In genomic region chr20:3784863-3785239, GRCh38 we compare ENCODE assay signal across 2 cellular contexts.
TF ChIP-seq lines count a peak whose summit lies in the region.

No MANE protein-coding gene starts in this region.

TF ChIP-seq in GM23338, 12 proteins besides CTCF, POLR2A, EP300 and RAD21 (continued from another document):
- no peak for TF ChIP-seq ZNF462 (CRISPR knock-in tag; IDR thresholded peaks at IDR 0.05)
- no peak for TF ChIP-seq CREB1 (CRISPR knock-in tag; IDR thresholded peaks at IDR 0.05; ENCODE audit: low read depth)

TF ChIP-seq in WTC11, 78 proteins besides CTCF, POLR2A, EP300 and RAD21 (continued from another document):
- TF ChIP-seq E2F1 (CRISPR knock-in tag; IDR thresholded peaks at IDR 0.05) = no peak
- TF ChIP-seq, protein P1, sequence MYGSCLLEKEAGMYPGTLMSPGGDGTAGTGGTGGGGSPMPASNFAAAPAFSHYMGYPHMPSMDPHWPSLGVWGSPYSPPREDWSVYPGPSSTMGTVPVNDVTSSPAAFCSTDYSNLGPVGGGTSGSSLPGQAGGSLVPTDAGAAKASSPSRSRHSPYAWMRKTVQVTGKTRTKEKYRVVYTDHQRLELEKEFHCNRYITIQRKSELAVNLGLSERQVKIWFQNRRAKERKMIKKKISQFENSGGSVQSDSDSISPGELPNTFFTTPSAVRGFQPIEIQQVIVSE (CRISPR knock-in tag; IDR thresholded peaks at IDR 0.05; ENCODE audit: borderline replicate concordance) = no peak
- no peak for TF ChIP-seq FOXK1 (CRISPR knock-in tag; IDR thresholded peaks at IDR 0.05)
- TF ChIP-seq TEAD1 (CRISPR knock-in tag; IDR thresholded peaks at IDR 0.05) = no peak
- TF ChIP-seq GTF2I (CRISPR knock-in tag; conservative IDR thresholded peaks at IDR 0.05) = no peak
- no peak for TF ChIP-seq RELA (CRISPR knock-in tag; IDR thresholded peaks at IDR 0.05; ENCODE audit: borderline replicate concordance)
- TF ChIP-seq NR1H2 (CRISPR knock-in tag; IDR thresholded peaks at IDR 0.05) = no peak
